Comparison of ENCODE assay signal across 8 cellular contexts in the genomic region with DNA sequence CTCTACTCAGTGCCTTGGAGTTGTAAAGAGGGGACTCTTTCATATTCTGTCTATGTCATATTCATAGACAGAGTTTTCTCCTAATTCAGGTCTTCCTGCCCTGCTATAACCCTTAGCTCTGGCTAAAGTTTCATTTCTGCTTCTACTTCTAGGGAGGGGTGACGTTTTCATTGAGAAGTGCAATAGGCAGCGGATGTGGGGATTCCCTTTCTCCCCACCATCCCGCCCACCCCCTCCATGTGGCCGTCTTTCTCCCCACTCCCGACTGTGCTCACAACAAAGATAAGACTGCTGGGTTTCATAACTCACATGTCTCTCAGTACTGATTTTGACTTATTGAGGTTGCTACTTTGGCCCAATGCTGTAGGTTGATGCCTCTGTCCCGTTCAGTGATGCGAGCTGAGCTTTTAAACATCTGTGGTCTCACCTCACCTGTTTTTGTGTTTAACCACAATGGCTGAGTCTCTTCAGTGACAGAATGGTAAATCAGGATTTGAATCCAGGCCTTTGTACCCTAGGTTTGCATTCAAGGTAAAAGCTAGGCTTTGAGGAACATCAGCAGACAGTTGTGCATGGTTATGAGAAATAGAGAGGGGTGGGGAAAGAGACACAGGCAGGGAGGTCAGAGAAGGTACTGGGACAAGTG. TPM values are rescaled to one million over a fixed set of nuclear protein-coding genes. Genes with fewer than 3 reads are reported as not detected.
DNase-seq lines count a peak whose midpoint lies in the region; ATAC-seq and TF ChIP-seq lines count a peak whose summit lies in the region.

No MANE protein-coding gene starts in this region.

- H3K4me1 Mint-ChIP-seq in naive thymus-derived CD4-positive, alpha-beta T cell, result peaks cover 0 to 37% (median 10%) of the 10 kb centered on the region in 7 donors

- peak overlapping the region in 4 of 9 donors; percentile 9 to 71 (median 44) for H3K27ac Mint-ChIP-seq in naive thymus-derived CD4-positive, alpha-beta T cell

- no peaks in the 10 kb centered on the region; the same call in 1 of the 2 replicates for H4K20me1 ChIP-seq in SU-DHL-6 (ENCODE audit: low read depth, low read length)
- no peaks in the 10 kb centered on the region for H4K20me1 ChIP-seq in hepatocyte (ENCODE audit: insufficient read depth, poor library complexity, severe bottlenecking)

- intact Hi-C loops in naive thymus-derived CD4-positive, alpha-beta T cell (cut with micrococcal nuclease), result no loop called here

- H2AFZ ChIP-seq in SU-DHL-6 (ENCODE audit: low read depth, low read length, severe bottlenecking), result no peak overlapping the region
- H2AFZ ChIP-seq in hepatocyte, result no peak overlapping the region

- H3K9me2 ChIP-seq in SU-DHL-6 (replicated peaks; ENCODE audit: insufficient read depth, low read length) (no peaks in the 10 kb centered on the region), hepatocyte (replicated peaks; ENCODE audit: insufficient read depth) (no peaks in the 10 kb centered on the region)

- H3K27ac ChIP-seq in SU-DHL-6 (ENCODE audit: low read depth, low read length) (no peak overlapping the region), hepatocyte (no peak overlapping the region)
- no peak overlapping the region for H3K27ac ChIP-seq in naive thymus-derived CD4-positive, alpha-beta T cell (ENCODE audit: low read depth, low read length)

- no peaks in the 10 kb centered on the region for H3F3A ChIP-seq in SU-DHL-6 (ENCODE audit: insufficient read depth)

- WGBS in hepatocyte (ENCODE audit: low lambda C conversion rate, missing lambda C conversion rate), result 74% methylated on average over 6 of the region's 7 CpGs

- H3K27me3 ChIP-seq in SU-DHL-6 (ENCODE audit: low read length) (no peaks in the 10 kb centered on the region), hepatocyte (no peaks in the 10 kb centered on the region)
- H3K27me3 ChIP-seq in naive thymus-derived CD4-positive, alpha-beta T cell (ENCODE audit: control insufficient read depth in 2 of 2, insufficient read depth in 2 of 2, low read length in 2 of 2), result no peaks in the 10 kb centered on the region

- CTCF ChIA-PET in naive thymus-derived CD4-positive, alpha-beta T cell (lab: Charles Lee), result interaction anchor here (0.8 kb wide), 1 partner anchor 388 kb away, joined by 3 read pairs; no protein-coding TSS in a partner anchor

- H3K36me3 ChIP-seq in SU-DHL-6 (ENCODE audit: low read length) (no peaks in the 10 kb centered on the region), hepatocyte (replicated peaks; ENCODE audit: insufficient read depth, low read depth) (no peaks in the 10 kb centered on the region)
- H3K36me3 ChIP-seq in naive thymus-derived CD4-positive, alpha-beta T cell (ENCODE audit: control insufficient read depth in 2 of 3, insufficient read depth in 3 of 3, low read length in 3 of 3), result no peaks in the 10 kb centered on the region

- peaks cover 0 to 4% (median 0%) of the 10 kb centered on the region in 5 donors for H3K36me3 Mint-ChIP-seq in naive thymus-derived CD4-positive, alpha-beta T cell

- POLR2A ChIA-PET in naive thymus-derived CD4-positive, alpha-beta T cell (lab: Charles Lee), result no interaction called here

- peaks cover 0 to 9% of the 10 kb centered on the region in 2 donors for H3K4me1 ChIP-seq in naive thymus-derived CD4-positive, alpha-beta T cell (ENCODE audit: control insufficient read depth in 2 of 2, insufficient read depth in 2 of 2, low read length in 2 of 2)
- H3K4me1 ChIP-seq in hepatocyte (ENCODE audit: insufficient read depth), result no peaks in the 10 kb centered on the region

- H3K79me2 ChIP-seq in SU-DHL-6 (ENCODE audit: insufficient read depth, low read length) (no peaks in the 10 kb centered on the region), hepatocyte (no peaks in the 10 kb centered on the region)

- H3K9me3 ChIP-seq in SU-DHL-6 (ENCODE audit: insufficient read depth, low read length) (no peaks in the 10 kb centered on the region), hepatocyte (ENCODE audit: low read depth) (no peaks in the 10 kb centered on the region)
- H3K9me3 ChIP-seq in naive thymus-derived CD4-positive, alpha-beta T cell (ENCODE audit: control insufficient read depth in 2 of 3, low read length in 3 of 3), result no peaks in the 10 kb centered on the region

- H3K9me3 Mint-ChIP-seq in naive thymus-derived CD4-positive, alpha-beta T cell, result no peaks in the 10 kb centered on the region

- peak overlapping the region in 2 of 10 donors; percentile 14 to 49 for H3K4me3 Mint-ChIP-seq in naive thymus-derived CD4-positive, alpha-beta T cell

- DNase-seq in naive thymus-derived CD4-positive, alpha-beta T cell, result no peak
- DNase-seq in inferior parietal cortex (ENCODE audit: extremely low spot score) (no peak), SW480 (ENCODE audit: low spot score) (no peak), hepatocyte (ENCODE audit: low spot score) (no peak), NCI-H524 treated with DMSO at 0.1 percent for 48 hours (lab: John Stamatoyannopoulos, UW) (no peak)

- H3K4me3 ChIP-seq in SU-DHL-6 (ENCODE audit: insufficient read depth, low read length, poor library complexity, severe bottlenecking), result no peak overlapping the region
- no peak overlapping the region for H3K4me3 ChIP-seq in naive thymus-derived CD4-positive, alpha-beta T cell (ENCODE audit: low read length)
- H3K4me3 ChIP-seq in hepatocyte, result no peak overlapping the region

- peak; percentile 76 for ATAC-seq in GM18868 (IDR thresholded peaks at IDR 0.05; ENCODE audit: unreplicated experiment)
- ATAC-seq in HG02852 (IDR thresholded peaks at IDR 0.05; ENCODE audit: unreplicated experiment), result peak; percentile 86
- peak; percentile 84 for ATAC-seq in naive thymus-derived CD4-positive, alpha-beta T cell

- H3K27me3 Mint-ChIP-seq in naive thymus-derived CD4-positive, alpha-beta T cell, result no peaks in the 10 kb centered on the region

- TF ChIP-seq CTCF in SU-DHL-6 (IDR thresholded peaks at IDR 0.05; ENCODE audit: insufficient read depth, low read length, poor library complexity, severe bottlenecking), result no peak
- TF ChIP-seq CTCF in hepatocyte (IDR thresholded peaks at IDR 0.05; ENCODE audit: poor library complexity), result no peak

- H3K4me2 ChIP-seq in SU-DHL-6 (ENCODE audit: low read depth, low read length, poor library complexity, severe bottlenecking) (peak overlapping the region; percentile 20), hepatocyte (no peak overlapping the region)

- no peak overlapping the region for H3K9ac ChIP-seq in SU-DHL-6 (ENCODE audit: low read length)

RNA-seq across cellular contexts. Expression of a gene that starts 7.8 kb away (rescaled TPM):
- 10 to 100 TPM in 1 of 5 experiments, under 1 TPM in 2, not detected in 2; 0.16 to 16.2 (median 0.42) TPM for total RNA-seq in naive thymus-derived CD4-positive, alpha-beta T cell
- not detected for polyA plus RNA-seq in naive thymus-derived CD4-positive, alpha-beta T cell
- total RNA-seq in hepatocyte, result 1.4 and 2.2 TPM in 2 replicates
- 0.54 and 0.68 TPM in 2 replicates for polyA plus RNA-seq in hepatocyte

RNA-seq across cellular contexts. Expression of a gene that starts 41.4 kb away (rescaled TPM):
- total RNA-seq in naive thymus-derived CD4-positive, alpha-beta T cell, result 10 to 100 TPM; 20.6 to 41.3 (median 31.1) TPM
- polyA plus RNA-seq in naive thymus-derived CD4-positive, alpha-beta T cell, result 10 to 100 TPM; 15.0 to 19.4 TPM
- total RNA-seq in hepatocyte, result 19.9 TPM in 2 replicates
- 10.5 and 13.6 TPM in 2 replicates for polyA plus RNA-seq in hepatocyte
